Comparison of ENCODE assay signal across 16 cellular contexts in genomic region chrX:150542846-150543229, GRCh38. TPM values are rescaled to one million over a fixed set of nuclear protein-coding genes. Genes with fewer than 3 reads are reported as not detected.
A peak's percentile ranks its signal among the peaks of the same experiment; 100 is the strongest.
DNase-seq lines count a peak whose midpoint lies in the region; ATAC-seq and TF ChIP-seq lines count a peak whose summit lies in the region.
"Had no signal": no experiment of that assay in that cellular context is flagged by ENCODE, and none has a peak within 500 bp of the region (broad histone marks: within the 10 kb centered on the region; RNA-seq: fewer than 3 reads in every experiment).

No MANE protein-coding gene starts in this region.

- H3K27ac ChIP-seq in breast epithelium (no peak overlapping the region), gastrocnemius medialis (peak overlapping the region in 1 of 4 donors; percentile 41)
- H3K27ac ChIP-seq: esophagus squamous epithelium, GM23248, upper lobe of right lung had no signal

- TF ChIP-seq POLR2A in breast epithelium (IDR thresholded peaks at IDR 0.05) (no peak), gastrocnemius medialis (IDR thresholded peaks at IDR 0.05) (no peak)

- H3K9me3 ChIP-seq in breast epithelium (no peaks in the 10 kb centered on the region), gastrocnemius medialis (no peaks in the 10 kb centered on the region), MG63 (no peaks in the 10 kb centered on the region)
- H3K9me3 ChIP-seq: esophagus squamous epithelium, upper lobe of right lung had no signal

- in situ Hi-C loops in gastrocnemius medialis (cut with MboI; ENCODE audit: low sequenced_read_pairs in 4 of 4), result no loop called here

- H3K4me1 ChIP-seq in breast epithelium (no peaks in the 10 kb centered on the region), gastrocnemius medialis (no peaks in the 10 kb centered on the region)

- ATAC-seq in GM19372 (IDR thresholded peaks at IDR 0.05; ENCODE audit: low read depth, unreplicated experiment) (peak; percentile 34), HG02678 (IDR thresholded peaks at IDR 0.05; ENCODE audit: unreplicated experiment) (peak; percentile 31), HG03432 (IDR thresholded peaks at IDR 0.05; ENCODE audit: unreplicated experiment) (peak; percentile 47), gastrocnemius medialis (no peak)
- ATAC-seq: activated CD4-positive, alpha-beta T cell treated with anti-CD3 and anti-CD28 coated beads for 36 hours; T-cell; upper lobe of right lung had no signal

- H3K36me3 ChIP-seq in breast epithelium, result no peaks in the 10 kb centered on the region
- H3K36me3 ChIP-seq in gastrocnemius medialis, result no peaks in the 10 kb centered on the region
- H3K36me3 ChIP-seq in MG63, result no peaks in the 10 kb centered on the region
- H3K36me3 ChIP-seq: esophagus squamous epithelium, upper lobe of right lung had no signal

- intact Hi-C loops in breast epithelium (cut with DNase I; ENCODE audit: low total_unique reads), result no loop called here
- intact Hi-C loops in gastrocnemius medialis (cut with DNase I; ENCODE audit: low total_unique reads), result no loop called here

- H3K4me3 ChIP-seq in breast epithelium (no peak overlapping the region), gastrocnemius medialis (no peak overlapping the region), MG63 (no peak overlapping the region)
- H3K4me3 ChIP-seq: esophagus squamous epithelium, GM23248, upper lobe of right lung had no signal

- DNase-seq in GM10266 (ENCODE audit: extremely low spot score) (peak; percentile 10), breast epithelium (ENCODE audit: low spot score in 2 of 2) (no peak), gastrocnemius medialis (no peak), SK-N-DZ (ENCODE audit: low spot score) (no peak), MG63 (no peak)
- DNase-seq: activated CD4-positive, alpha-beta T cell treated with anti-CD3 and anti-CD28 coated beads for 36 hours; aorta; Calu3; esophagus squamous epithelium; GM23248; MM.1S; T-cell; upper lobe of right lung had no signal

- no peak for TF ChIP-seq CTCF in GM10266 (IDR thresholded peaks at IDR 0.05; ENCODE audit: control insufficient read depth, insufficient read depth, low read depth, missing control alignments)
- TF ChIP-seq CTCF in breast epithelium (IDR thresholded peaks at IDR 0.05), result no peak
- no peak for TF ChIP-seq CTCF in gastrocnemius medialis (IDR thresholded peaks at IDR 0.05 in 4 of 5, conservative IDR thresholded peaks at IDR 0.05 in 1 of 5)

- H3K27me3 ChIP-seq in breast epithelium (peaks cover 0 to 21% of the 10 kb centered on the region in 2 donors), gastrocnemius medialis (no peaks in the 10 kb centered on the region), MG63 (no peaks in the 10 kb centered on the region)
- H3K27me3 ChIP-seq: esophagus squamous epithelium, upper lobe of right lung had no signal

RNA-seq across cellular contexts. Expression of gene MTM1, which starts 25.6 kb away (rescaled TPM):
- total RNA-seq in breast epithelium, result 10 to 100 TPM; 14.7 to 17.3 (median 14.7) TPM
- total RNA-seq in gastrocnemius medialis, result 10 to 100 TPM in 3 of 4 donors, 1 to 10 TPM in 1; 6.3 to 18.1 (median 11.5) TPM
- 3.4 and 8.2 TPM in 2 replicates for polyA plus RNA-seq in SK-N-DZ (2014; cell fraction: cytosol; rRNA removed)
- polyA plus RNA-seq in SK-N-DZ (2014; cell fraction: nucleus; rRNA removed), result 2.3 and 2.5 TPM in 2 replicates
- total RNA-seq in MG63 (2014; rRNA removed; shearing (Covaris generic); ENCODE audit: low replicate concordance), result 8.7 and 9.1 TPM in 2 replicates

Comparison
In these comparisons a context has a peak if more than half of its experiments do, and no peak if none do; other contexts are left out.
1. ATAC-seq: peak in GM19372 (single experiment), HG02678 (single experiment) and HG03432 (single experiment); none in gastrocnemius medialis (0 of 2).